In genomic region chr11:118610220-118610772, GRCh38 we compare ENCODE assay signal across 8 cellular contexts. TPM values are rescaled to one million over a fixed set of nuclear protein-coding genes. Genes with fewer than 3 reads are reported as not detected.
DNase-seq lines count a peak whose midpoint lies in the region; ATAC-seq, FAIRE-seq and TF ChIP-seq lines count a peak whose summit lies in the region.

No MANE protein-coding gene starts in this region.

- CTCF ChIA-PET in activated CD4-positive, alpha-beta T cell treated with anti-CD3 and anti-CD28 coated beads for 36 hours (lab: Charles Lee) = interaction anchor here (0.6 to 3.2 kb wide), 8 partner anchors 10 to 544 kb away, joined by 3 to 28 read pairs (median 4); partner anchors contain the start of gene KMT2A
- CTCF ChIA-PET in GM12878 (lab: Yijun Ruan, JAX) = interaction anchor here (0.5 to 2.2 kb wide), 2 partner anchors 9 to 16 kb away, joined by 3 to 22 read pairs; no protein-coding TSS in a partner anchor

- RAD21 ChIA-PET in GM12878 (lab: Charles Lee; ENCODE audit: unreplicated experiment) = no interaction called here

- H3K4me3 ChIP-seq in GM12878 (peak overlapping the region; percentile 6; the same call in 1 of the 2 replicates), left lung (peak overlapping the region; percentile 53 to 60), suprapubic skin (peak overlapping the region; percentile 69)

- H3K4me1 ChIP-seq in GM12878 (ENCODE audit: control insufficient read depth, insufficient read depth, low read length) (peaks cover 8% of the 10 kb centered on the region), left lung (peaks cover 12 to 59% of the 10 kb centered on the region in 2 donors), suprapubic skin (peaks cover 66% of the 10 kb centered on the region)

- no peaks in the 10 kb centered on the region for H3K36me3 ChIP-seq in GM12878 (ENCODE audit: control insufficient read depth in 2 of 2, insufficient read depth in 2 of 2, low read length in 1 of 2)
- peaks cover 0 to 10% of the 10 kb centered on the region in 2 donors for H3K36me3 ChIP-seq in left lung
- peaks cover 13% of the 10 kb centered on the region for H3K36me3 ChIP-seq in suprapubic skin

- H3K27ac Mint-ChIP-seq in activated CD4-positive, alpha-beta T cell treated with anti-CD3 and anti-CD28 coated beads for 36 hours = no peak overlapping the region

- H3K4me3 Mint-ChIP-seq in activated CD4-positive, alpha-beta T cell treated with anti-CD3 and anti-CD28 coated beads for 36 hours = peak overlapping the region; percentile 72

- H3K36me3 Mint-ChIP-seq in activated CD4-positive, alpha-beta T cell treated with anti-CD3 and anti-CD28 coated beads for 36 hours (ENCODE audit: low read depth) = no peaks in the 10 kb centered on the region

- H4K20me1 ChIP-seq in GM12878 (ENCODE audit: control insufficient read depth, insufficient read depth) = peaks cover 3% of the 10 kb centered on the region; the same call in 1 of the 2 replicates

- SMC1A ChIA-PET in GM12878 (lab: Charles Lee; ENCODE audit: uncharacterized antibody, unreplicated experiment) = no interaction called here

- peaks cover 14% of the 10 kb centered on the region for H3K27me3 Mint-ChIP-seq in activated CD4-positive, alpha-beta T cell treated with anti-CD3 and anti-CD28 coated beads for 36 hours

- POLR2A ChIA-PET in activated CD4-positive, alpha-beta T cell treated with anti-CD3 and anti-CD28 coated beads for 36 hours (lab: Charles Lee) = interaction anchor here (3.6 kb wide), 1 partner anchor 15 kb away, joined by 12 read pairs; no protein-coding TSS in a partner anchor
- POLR2A ChIA-PET in GM12878 (lab: Charles Lee) = interaction anchor here (0.6 kb wide), 1 partner anchor 11 kb away, joined by 3 read pairs; no protein-coding TSS in a partner anchor

- intact Hi-C loops in activated CD4-positive, alpha-beta T cell treated with anti-CD3 and anti-CD28 coated beads for 36 hours (cut with DNase I, micrococcal nuclease) = no loop called here
- intact Hi-C loops in GM12878 (cut with micrococcal nuclease; ENCODE audit: unreplicated experiment) (no loop called here), left lung (cut with DNase I) (no loop called here)

- in situ Hi-C loops in GM12878 (cut with MboI) = no loop called here

- WGBS in GM12878 (ENCODE audit: insufficient coverage, insufficient replicate concordance, low lambda C conversion rate, missing lambda C conversion rate) = 3% methylated on average over 38 of the region's 42 CpGs
- 24% methylated on average over 35 of the region's 42 CpGs for WGBS in suprapubic skin

- ATAC-seq in activated CD4-positive, alpha-beta T cell treated with anti-CD3 and anti-CD28 coated beads for 36 hours = no peak
- ATAC-seq in GM12878 (peak; percentile 5), left lung (no peak), HG03378 (IDR thresholded peaks at IDR 0.05; ENCODE audit: unreplicated experiment) (no peak)

- no peak for TF ChIP-seq RAD21 in GM12878 (IDR thresholded peaks at IDR 0.05; ENCODE audit: insufficient read depth, low read depth, low read length)

- H3K9me3 Mint-ChIP-seq in activated CD4-positive, alpha-beta T cell treated with anti-CD3 and anti-CD28 coated beads for 36 hours (ENCODE audit: low read depth) = no peaks in the 10 kb centered on the region

- FAIRE-seq in GM12878 (lab: Jason Lieb, UNC) = no peak

- peaks cover 21% of the 10 kb centered on the region for H3K4me1 Mint-ChIP-seq in activated CD4-positive, alpha-beta T cell treated with anti-CD3 and anti-CD28 coated beads for 36 hours

- H3K27ac ChIP-seq in GM12878 (ENCODE audit: control insufficient read depth, insufficient read depth) (no peak overlapping the region), left lung (peak overlapping the region; percentile 83 to 84), suprapubic skin (peak overlapping the region; percentile 70)

- H2AFZ ChIP-seq in GM12878 (ENCODE audit: control insufficient read depth, low read depth, low read length) = no peak overlapping the region

- H3K27me3 ChIP-seq in GM12878 (replicated peaks in 1 of 2; ENCODE audit: control insufficient read depth in 2 of 2, insufficient read depth in 2 of 2, low read length in 1 of 2) (peaks cover 22 to 36% of the 10 kb centered on the region in 2 experiments; a peak in 3 of 4 replicates), left lung (peaks cover 4 to 61% of the 10 kb centered on the region in 2 donors), suprapubic skin (peaks cover 5% of the 10 kb centered on the region)

- H3K79me2 ChIP-seq in GM12878 (ENCODE audit: control insufficient read depth, insufficient read depth, low read length) = no peaks in the 10 kb centered on the region

- no TSS peak for BruUV-seq in GM12878 (replicated peaks; lab: Mats Ljungman, UMichigan)

- TF ChIP-seq POLR2A in GM12878 (IDR thresholded peaks at IDR 0.05; ENCODE audit: low read depth, low read length) = no peak
- no peak for TF ChIP-seq POLR2A in suprapubic skin (IDR thresholded peaks at IDR 0.05)

- TF ChIP-seq CTCF in GM12878 (IDR thresholded peaks at IDR 0.05 in 2 of 3, conservative IDR thresholded peaks at IDR 0.05 in 1 of 3; ENCODE audit: control insufficient read depth in 2 of 3, extremely low read depth in 1 of 3, insufficient read depth in 1 of 3, low read depth in 3 of 3, low read length in 3 of 3) (no peak), left lung (IDR thresholded peaks at IDR 0.05) (no peak), suprapubic skin (IDR thresholded peaks at IDR 0.05) (no peak)

- peak; percentile 30 for DNase-seq in activated CD4-positive, alpha-beta T cell treated with anti-CD3 and anti-CD28 coated beads for 36 hours
- DNase-seq in activated CD4-positive, alpha-beta T cell treated with anti-CD3 and anti-CD28 coated beads, Interleukin-2, amount 50 U/mL, for 4 hours = no peak
- DNase-seq in GM12878 (ENCODE audit: low read depth, low spot score) (no peak), left lung (no peak), suprapubic skin (ENCODE audit: low spot score in 2 of 2) (peak; percentile 73 to 80), DMS 273 (lab: John Stamatoyannopoulos, UW; ENCODE audit: unreplicated experiment) (no peak), middle frontal gyrus (ENCODE audit: extremely low spot score, low spot score) (no peak)

- H3K4me2 ChIP-seq in GM12878 (ENCODE audit: control insufficient read depth, insufficient read depth) = peak overlapping the region; percentile 68

- TF ChIP-seq EP300 in GM12878 (IDR thresholded peaks at IDR 0.05; ENCODE audit: borderline replicate concordance in 1 of 2, control insufficient read depth in 1 of 2, low read depth in 2 of 2, low read length in 2 of 2) (no peak), suprapubic skin (IDR thresholded peaks at IDR 0.05) (no peak)

- H3K9ac ChIP-seq in GM12878 (ENCODE audit: control insufficient read depth, insufficient read depth, low read length) = no peak overlapping the region

- H3K9me3 ChIP-seq in GM12878 (replicated peaks; ENCODE audit: control insufficient read depth, insufficient read depth, low read length) = no peaks in the 10 kb centered on the region
- H3K9me3 ChIP-seq in left lung = no peaks in the 10 kb centered on the region
- no peaks in the 10 kb centered on the region for H3K9me3 ChIP-seq in suprapubic skin

RNA-seq across cellular contexts. Expression of gene PHLDB1, which starts 2.9 kb away (rescaled TPM):
- 1 to 10 TPM; 1.7 to 2.7 TPM for total RNA-seq in activated CD4-positive, alpha-beta T cell treated with anti-CD3 and anti-CD28 coated beads for 36 hours
- total RNA-seq in GM12878 (2013; cell fraction: nucleolus; rRNA removed) = 0.22 and 0.46 TPM in 2 replicates
- 0.06 TPM in 1 of 2 replicates, not detected in the other for total RNA-seq in GM12878 (2014; rRNA removed)
- not detected in 2 replicates for total RNA-seq in GM12878 (2014; rRNA removed; fragmentation: Illumina TruSeq; extraction: Trizol)
- total RNA-seq in GM12878 (2021) = 0.23 and 0.27 TPM in 2 replicates
- polyA plus RNA-seq in GM12878 (2011; ENCODE audit: low read depth) = not detected
- 0.19 and 0.20 TPM in 2 replicates for polyA plus RNA-seq in GM12878 (2011; rRNA removed)
- polyA plus RNA-seq in GM12878 (2011; cell fraction: cytosol; rRNA removed) = 0.06 and 0.12 TPM in 2 replicates
- polyA plus RNA-seq in GM12878 (2011; cell fraction: nucleus; rRNA removed) = 0.35 and 0.52 TPM in 2 replicates
- 0.08 TPM in 1 of 2 replicates, not detected in the other for polyA plus RNA-seq in GM12878 (2012)
- 0.03 TPM in 1 of 2 replicates, not detected in the other for polyA plus RNA-seq in GM12878 (2014; fragmentation: Illumina TruSeq; extraction: Trizol)
- not detected for polyA plus RNA-seq in GM12878 (2014; fragmentation: Nextera tagmentation; extraction: Ambion mirVana)
- not detected in 2 replicates for polyA plus RNA-seq in GM12878 (2014; rRNA removed)
- under 1 TPM; 0.17 to 0.26 TPM for polyA plus RNA-seq in GM12878 (2016; fragmentation: Nextera tagmentation; extraction: Ambion mirVana)
- 0.52 and 0.66 TPM in 2 replicates for polyA minus RNA-seq in GM12878 (2011; rRNA and poly(A)+ RNA removed)
- polyA minus RNA-seq in GM12878 (2011; cell fraction: cytosol; rRNA and poly(A)+ RNA removed) = not detected in 2 replicates
- polyA minus RNA-seq in GM12878 (2011; cell fraction: nucleus; rRNA and poly(A)+ RNA removed) = 0.12 and 0.77 TPM in 2 replicates
- total RNA-seq in left lung = 100 to 1,000 TPM in 1 of 2 donors, 10 to 100 TPM in 1; 76.5 to 120 TPM
- total RNA-seq in suprapubic skin = 100 to 1,000 TPM in 2 of 4 donors, 10 to 100 TPM in 2; 48.7 to 117 (median 77.3) TPM

RNA-seq across cellular contexts. Expression of gene ARCN1, which starts 38.1 kb away (rescaled TPM):
- 100 to 1,000 TPM; 148 to 154 TPM for total RNA-seq in activated CD4-positive, alpha-beta T cell treated with anti-CD3 and anti-CD28 coated beads for 36 hours
- total RNA-seq in GM12878 (2013; cell fraction: nucleolus; rRNA removed) = 40.2 and 41.9 TPM in 2 replicates
- total RNA-seq in GM12878 (2014; rRNA removed) (72.6 and 79.6 TPM in 2 replicates), GM12878 (2014; rRNA removed; fragmentation: Illumina TruSeq; extraction: Trizol) (88.9 and 99.6 TPM in 2 replicates), GM12878 (2021) (116 and 118 TPM in 2 replicates), left lung (100 to 1,000 TPM; 141 to 163 TPM), suprapubic skin (10 to 100 TPM; 70.3 to 80.7 (median 77.0) TPM)
- polyA plus RNA-seq in GM12878 (2011; ENCODE audit: low read depth) = 77.4 TPM
- polyA plus RNA-seq in GM12878 (2011; rRNA removed) (172 and 177 TPM in 2 replicates), GM12878 (2014; fragmentation: Illumina TruSeq; extraction: Trizol) (152 and 180 TPM in 2 replicates), GM12878 (2014; fragmentation: Nextera tagmentation; extraction: Ambion mirVana) (10 to 100 TPM; 33.3 to 47.4 TPM), GM12878 (2014; rRNA removed) (90.3 and 103 TPM in 2 replicates), GM12878 (2016; fragmentation: Nextera tagmentation; extraction: Ambion mirVana) (100 to 1,000 TPM; 109 to 114 TPM)
- polyA plus RNA-seq in GM12878 (2011; cell fraction: cytosol; rRNA removed) = 133 and 164 TPM in 2 replicates
- polyA plus RNA-seq in GM12878 (2011; cell fraction: nucleus; rRNA removed) = 34.7 and 45.2 TPM in 2 replicates
- 84.9 and 97.1 TPM in 2 replicates for polyA plus RNA-seq in GM12878 (2012)
- 132 and 165 TPM in 2 replicates for polyA minus RNA-seq in GM12878 (2011; rRNA and poly(A)+ RNA removed)
- 48.4 and 55.4 TPM in 2 replicates for polyA minus RNA-seq in GM12878 (2011; cell fraction: cytosol; rRNA and poly(A)+ RNA removed)
- polyA minus RNA-seq in GM12878 (2011; cell fraction: nucleus; rRNA and poly(A)+ RNA removed) = 10.6 and 15.8 TPM in 2 replicates

RNA-seq across cellular contexts. Expression of gene IFT46, which starts 44.6 kb away (rescaled TPM):
- total RNA-seq in activated CD4-positive, alpha-beta T cell treated with anti-CD3 and anti-CD28 coated beads for 36 hours = 10 to 100 TPM; 18.7 to 25.4 TPM
- total RNA-seq in GM12878 (2013; cell fraction: nucleolus; rRNA removed) = 16.4 TPM in 2 replicates
- total RNA-seq in GM12878 (2014; rRNA removed) (15.4 and 19.3 TPM in 2 replicates), GM12878 (2014; rRNA removed; fragmentation: Illumina TruSeq; extraction: Trizol) (15.0 and 15.3 TPM in 2 replicates), GM12878 (2021) (10.3 and 11.2 TPM in 2 replicates), left lung (10 to 100 TPM; 15.6 to 19.1 TPM), suprapubic skin (10 to 100 TPM; 16.3 to 25.7 (median 22.1) TPM)
- polyA plus RNA-seq in GM12878 (2011; ENCODE audit: low read depth) = 8.8 TPM
- polyA plus RNA-seq in GM12878 (2011; rRNA removed) (26.6 and 29.7 TPM in 2 replicates), GM12878 (2014; fragmentation: Illumina TruSeq; extraction: Trizol) (16.8 and 23.4 TPM in 2 replicates), GM12878 (2014; fragmentation: Nextera tagmentation; extraction: Ambion mirVana) (10 to 100 TPM; 19.4 to 21.6 TPM), GM12878 (2014; rRNA removed) (12.6 and 14.5 TPM in 2 replicates), GM12878 (2016; fragmentation: Nextera tagmentation; extraction: Ambion mirVana) (10 to 100 TPM; 14.2 to 16.6 TPM)
- polyA plus RNA-seq in GM12878 (2011; cell fraction: cytosol; rRNA removed) = 22.1 and 22.6 TPM in 2 replicates
- polyA plus RNA-seq in GM12878 (2011; cell fraction: nucleus; rRNA removed) = 15.3 and 18.3 TPM in 2 replicates
- 9.4 and 10.4 TPM in 2 replicates for polyA plus RNA-seq in GM12878 (2012)
- polyA minus RNA-seq in GM12878 (2011; rRNA and poly(A)+ RNA removed) = 22.0 and 23.3 TPM in 2 replicates
- polyA minus RNA-seq in GM12878 (2011; cell fraction: cytosol; rRNA and poly(A)+ RNA removed) = 4.9 and 9.5 TPM in 2 replicates
- polyA minus RNA-seq in GM12878 (2011; cell fraction: nucleus; rRNA and poly(A)+ RNA removed) = 4.2 and 5.4 TPM in 2 replicates

Comparison
In these comparisons a context has a peak if more than half of its experiments do, and no peak if none do; other contexts are left out.
1. DNase-seq: peak in activated CD4-positive, alpha-beta T cell treated with anti-CD3 and anti-CD28 coated beads for 36 hours (single experiment) and suprapubic skin (2 of 2); none in activated CD4-positive, alpha-beta T cell treated with anti-CD3 and anti-CD28 coated beads, Interleukin-2, amount 50 U/mL, for 4 hours (0 of 2), GM12878 (single experiment), left lung (0 of 2), DMS 273 (single experiment) and middle frontal gyrus (single experiment).
2. H3K4me3 ChIP-seq: peak in every context shown above with its lines; median percentile 69 in suprapubic skin; 56 in left lung; 6 in GM12878.
3. RNA of gene PHLDB1, which starts 2.9 kb away (total RNA-seq): 76.5 to 120 TPM in left lung and 48.7 to 117 TPM in suprapubic skin; 1.7 to 2.7 TPM in activated CD4-positive, alpha-beta T cell treated with anti-CD3 and anti-CD28 coated beads for 36 hours and 0.06 to 0.46 TPM in GM12878; every median in the first group is over 10 times any median in the second.